ENCODE assay signal across 21 cellular contexts in the genomic region with DNA sequence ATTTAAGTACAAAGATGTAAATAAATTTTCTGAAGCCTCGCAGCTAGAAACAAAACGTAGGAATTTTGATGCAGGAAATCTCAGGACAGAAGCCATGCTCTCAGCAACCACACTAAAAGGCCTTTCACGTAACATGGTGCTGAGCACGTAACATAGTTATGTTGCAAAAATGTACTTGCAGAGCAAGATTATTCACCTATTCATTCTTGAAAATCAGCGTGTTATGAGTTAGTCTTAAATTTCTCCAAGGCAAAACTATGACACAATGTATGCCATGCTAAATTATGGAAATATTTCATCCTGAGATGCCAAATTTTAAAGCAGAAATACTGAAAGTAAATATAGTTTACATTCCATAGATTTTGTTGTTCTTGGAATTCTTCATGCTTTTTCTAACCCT.
DNase-seq lines count a peak whose midpoint lies in the region; ATAC-seq, FAIRE-seq and TF ChIP-seq lines count a peak whose summit lies in the region.
"Had no signal": no experiment of that assay in that cellular context is flagged by ENCODE, and none has a peak within 500 bp of the region (broad histone marks: within the 10 kb centered on the region; RNA-seq: fewer than 3 reads in every experiment).

No MANE protein-coding gene starts in this region.

- H3K9me3 ChIP-seq in SJCRH30 (replicated peaks) (no peaks in the 10 kb centered on the region), astrocyte (ENCODE audit: insufficient read depth, low read depth, low read length) (no peaks in the 10 kb centered on the region)
- H3K9me3 ChIP-seq: A549, Caco-2 had no signal

- no peak for TF ChIP-seq CTCF in astrocyte (IDR thresholded peaks at IDR 0.05; ENCODE audit: insufficient read depth, low read depth, low read length)
- no peak for TF ChIP-seq CTCF in choroid plexus epithelial cell (conservative IDR thresholded peaks at IDR 0.05; ENCODE audit: low read depth, low read length)
- no peak for TF ChIP-seq CTCF in mesothelial cell of epicardium (IDR thresholded peaks at IDR 0.05; ENCODE audit: unreplicated experiment)

- H3K27ac Mint-ChIP-seq in astrocyte (ENCODE audit: unreplicated experiment) (no peak overlapping the region), mesothelial cell of epicardium (peak overlapping the region; percentile 43)
- H3K27ac Mint-ChIP-seq: CD4-positive, alpha-beta T cell had no signal

- peak; percentile 47 for FAIRE-seq in astrocyte (lab: Jason Lieb, UNC)
- FAIRE-seq: A549, D721Med, HepG2 had no signal

- H3K4me3 Mint-ChIP-seq in astrocyte (ENCODE audit: unreplicated experiment) (no peak overlapping the region), mesothelial cell of epicardium (no peak overlapping the region)
- H3K4me3 Mint-ChIP-seq: CD4-positive, alpha-beta T cell had no signal

- H3K36me3 ChIP-seq in SJCRH30 = no peaks in the 10 kb centered on the region
- no peaks in the 10 kb centered on the region for H3K36me3 ChIP-seq in astrocyte (ENCODE audit: insufficient read depth, low read length)

- H3K27me3 ChIP-seq in SJCRH30 (no peaks in the 10 kb centered on the region), astrocyte (ENCODE audit: insufficient read depth, low read length) (no peaks in the 10 kb centered on the region)

- no peak overlapping the region for H3K9ac ChIP-seq in astrocyte (ENCODE audit: low read length)

- intact Hi-C loops in Right ventricle myocardium superior (cut with DNase I) = no loop called here

- no peaks in the 10 kb centered on the region for H3K79me2 ChIP-seq in astrocyte (ENCODE audit: insufficient read depth, low read length)

- H3K27me3 Mint-ChIP-seq in astrocyte (ENCODE audit: low read depth, unreplicated experiment) (no peaks in the 10 kb centered on the region), mesothelial cell of epicardium (ENCODE audit: low read depth) (no peaks in the 10 kb centered on the region)
- H3K27me3 Mint-ChIP-seq: CD4-positive, alpha-beta T cell had no signal

- no peak overlapping the region for H2AFZ ChIP-seq in astrocyte (ENCODE audit: low read depth, low read length)

- peak overlapping the region; percentile 10; the same call in 1 of the 2 replicates for H3K27ac ChIP-seq in SJCRH30
- H3K27ac ChIP-seq in astrocyte (ENCODE audit: low read depth, low read length) = no peak overlapping the region
- H3K27ac ChIP-seq: 22Rv1, A549, C4-2B had no signal

- H3K4me1 ChIP-seq in SJCRH30 (peaks cover 15% of the 10 kb centered on the region), astrocyte (ENCODE audit: insufficient read depth, low read length) (no peaks in the 10 kb centered on the region)
- H3K4me1 ChIP-seq: A549, Caco-2 had no signal

- H3K4me1 Mint-ChIP-seq in astrocyte (ENCODE audit: low read depth, unreplicated experiment) = peaks cover 9% of the 10 kb centered on the region
- peaks cover 22% of the 10 kb centered on the region for H3K4me1 Mint-ChIP-seq in mesothelial cell of epicardium

- DNase-seq in SJCRH30 = no peak
- no peak for DNase-seq in astrocyte (ENCODE audit: low read depth)
- DNase-seq in choroid plexus epithelial cell (ENCODE audit: low read depth) = peak; percentile 63
- no peak for DNase-seq in mesothelial cell of epicardium (ENCODE audit: low spot score in 2 of 2, unreplicated experiment in 2 of 2)
- DNase-seq in Kasumi-1 (lab: John Stamatoyannopoulos, UW) = no peak
- DNase-seq in NCI-H2029 (lab: John Stamatoyannopoulos, UW) = no peak
- no peak for DNase-seq in Right ventricle myocardium superior
- DNase-seq: AML-193; Caco-2; CD4-positive, alpha-beta T cell; DMS153; DMS79 treated with DMSO at 0.1 percent for 48 hours; GF-D8; GOT3; H7 had no signal

- H3K4me3 ChIP-seq in SJCRH30 = no peak overlapping the region
- no peak overlapping the region for H3K4me3 ChIP-seq in astrocyte (ENCODE audit: insufficient read depth, low read depth, low read length)
- no peak overlapping the region for H3K4me3 ChIP-seq in choroid plexus epithelial cell (ENCODE audit: low read depth, low read length)
- H3K4me3 ChIP-seq: A549 had no signal

- H3K4me2 ChIP-seq in astrocyte (ENCODE audit: low read length) = peak overlapping the region; percentile 28
- H3K4me2 ChIP-seq: A549 had no signal

- no peak for ATAC-seq in GM21619 (IDR thresholded peaks at IDR 0.05; ENCODE audit: unreplicated experiment)
- ATAC-seq in Right ventricle myocardium superior (ENCODE audit: poor library complexity) = no peak
- ATAC-seq: A549, HepG2 had no signal

- H3K9me3 Mint-ChIP-seq in astrocyte (ENCODE audit: unreplicated experiment) = no peaks in the 10 kb centered on the region
- H3K9me3 Mint-ChIP-seq in mesothelial cell of epicardium = no peaks in the 10 kb centered on the region

- H3K36me3 Mint-ChIP-seq in astrocyte (ENCODE audit: low read depth, unreplicated experiment) (no peaks in the 10 kb centered on the region), mesothelial cell of epicardium (no peaks in the 10 kb centered on the region)

- no peaks in the 10 kb centered on the region for H4K20me1 ChIP-seq in astrocyte (ENCODE audit: insufficient read depth, low read length)
